9 cellular contexts compared by ENCODE assay signal in the genomic region with DNA sequence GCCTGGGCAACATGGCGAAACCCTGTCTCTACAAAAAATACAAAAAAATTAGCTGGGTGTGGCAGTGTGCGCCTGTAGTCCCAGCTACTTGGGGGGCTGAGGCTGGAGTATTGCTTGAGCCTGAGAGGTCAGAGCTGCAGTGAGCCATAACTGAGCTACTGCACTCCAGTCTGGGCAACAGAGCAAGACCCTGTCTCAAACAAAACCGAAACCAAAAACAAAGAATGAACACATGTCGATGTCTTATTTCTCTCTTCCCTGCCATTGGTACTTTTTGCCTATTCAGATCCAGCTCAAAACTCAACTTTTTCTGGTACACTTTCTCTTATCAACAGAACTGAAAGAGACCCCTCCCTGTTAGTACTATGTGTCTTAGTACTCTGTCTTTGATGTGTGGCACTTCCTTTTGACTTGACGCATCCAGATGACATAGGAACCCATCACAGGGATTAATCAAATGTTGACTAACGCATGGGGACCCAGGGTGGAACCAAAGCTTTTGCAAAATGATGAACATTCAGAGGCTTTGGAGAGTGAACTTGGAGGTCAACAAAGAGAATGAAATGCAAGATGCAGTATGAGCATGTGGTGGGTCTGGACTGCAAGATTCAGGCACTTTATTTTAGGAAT. TPM values are rescaled to one million over a fixed set of nuclear protein-coding genes. Genes with fewer than 3 reads are reported as not detected.
DNase-seq lines count a peak whose midpoint lies in the region; ATAC-seq and TF ChIP-seq lines count a peak whose summit lies in the region.
"Had no signal": no experiment of that assay in that cellular context is flagged by ENCODE, and none has a peak within 500 bp of the region (broad histone marks: within the 10 kb centered on the region; RNA-seq: fewer than 3 reads in every experiment).

No MANE protein-coding gene starts in this region.

- H3K9ac ChIP-seq in BLaER1 treated with 17β-estradiol and CSF1 and Interleukin-3, amounts not matched to agents 10 nM and 100 nM = peak overlapping the region; percentile 1 to 46 (median 28); a peak in 15 of 22 replicates
- H3K9ac ChIP-seq in Karpas-422 (ENCODE audit: low read length) = peak overlapping the region; percentile 12; the same call in 1 of the 2 replicates

- DNase-seq in Karpas-422 (peak; percentile 64), hepatic stellate cell (ENCODE audit: low spot score) (peak; percentile 11), Peyer's patch (no peak), nucleus accumbens (lab: John Stamatoyannopoulos, UW) (no peak), NAMALWA (ENCODE audit: low spot score) (no peak), C1 segment of cervical spinal cord (lab: John Stamatoyannopoulos, UW) (no peak)
- DNase-seq: KG1 had no signal

- peak overlapping the region; percentile 85 for H2AFZ ChIP-seq in Karpas-422 (ENCODE audit: low read length)

- H3K9me3 ChIP-seq in BLaER1 treated with 17β-estradiol and CSF1 and Interleukin-3, amounts not matched to agents 10 nM and 100 nM (replicated peaks in 1 of 11) = no peaks in the 10 kb centered on the region
- no peaks in the 10 kb centered on the region for H3K9me3 ChIP-seq in Karpas-422 (ENCODE audit: low read length)
- no peaks in the 10 kb centered on the region for H3K9me3 ChIP-seq in Peyer's patch

- peak overlapping the region; percentile 71 to 89 (median 82) for H3K4me2 ChIP-seq in BLaER1 treated with 17β-estradiol and CSF1 and Interleukin-3, amounts not matched to agents 10 nM and 100 nM
- peak overlapping the region; percentile 57 for H3K4me2 ChIP-seq in Karpas-422 (ENCODE audit: low read depth, low read length, poor library complexity, severe bottlenecking)

- no peaks in the 10 kb centered on the region for H3K9me2 ChIP-seq in Karpas-422 (replicated peaks; ENCODE audit: insufficient read depth, low read length)

- no peak for TF ChIP-seq CTCF in Peyer's patch (IDR thresholded peaks at IDR 0.05)

- H3K4me3 ChIP-seq in BLaER1 treated with 17β-estradiol and CSF1 and Interleukin-3, amounts not matched to agents 10 nM and 100 nM = peak overlapping the region in 8 of 10 experiments; percentile 9 to 52 (median 38); a peak in 15 of 20 replicates
- H3K4me3 ChIP-seq in Karpas-422 (ENCODE audit: low read length) (peak overlapping the region; percentile 49), Peyer's patch (no peak overlapping the region)

- H3K27me3 ChIP-seq in BLaER1 treated with 17β-estradiol and CSF1 and Interleukin-3, amounts not matched to agents 10 nM and 100 nM = peaks cover 0 to 9% (median 0%) of the 10 kb centered on the region in 11 experiments; a peak in 2 of 22 replicates
- H3K27me3 ChIP-seq in Karpas-422 (ENCODE audit: low read length) (no peaks in the 10 kb centered on the region), Peyer's patch (no peaks in the 10 kb centered on the region)

- peak; percentile 56 for ATAC-seq in GM18868 (IDR thresholded peaks at IDR 0.05; ENCODE audit: unreplicated experiment)

- peaks cover 0 to 24% (median 9%) of the 10 kb centered on the region in 11 experiments; a peak in 13 of 22 replicates for H3K36me3 ChIP-seq in BLaER1 treated with 17β-estradiol and CSF1 and Interleukin-3, amounts not matched to agents 10 nM and 100 nM
- H3K36me3 ChIP-seq in Karpas-422 (ENCODE audit: insufficient read depth, low read length) (no peaks in the 10 kb centered on the region), Peyer's patch (no peaks in the 10 kb centered on the region)

- no peak for TF ChIP-seq POLR2A in Peyer's patch (IDR thresholded peaks at IDR 0.05)

- H3K27ac ChIP-seq in BLaER1 treated with 17β-estradiol and CSF1 and Interleukin-3, amounts not matched to agents 10 nM and 100 nM = peak overlapping the region in 10 of 11 experiments; percentile 37 to 77 (median 61); a peak in 20 of 22 replicates
- H3K27ac ChIP-seq in Karpas-422 (ENCODE audit: low read length) = no peak overlapping the region
- H3K27ac ChIP-seq in Peyer's patch = peak overlapping the region in 2 of 4 donors; percentile 35 to 54

- H3K79me2 ChIP-seq in Karpas-422 (ENCODE audit: low read length) = no peaks in the 10 kb centered on the region

- peaks cover 0 to 94% (median 22%) of the 10 kb centered on the region in 11 experiments; a peak in 15 of 22 replicates for H4K20me1 ChIP-seq in BLaER1 treated with 17β-estradiol and CSF1 and Interleukin-3, amounts not matched to agents 10 nM and 100 nM
- H4K20me1 ChIP-seq in Karpas-422 (ENCODE audit: insufficient read depth, low read depth, low read length) = no peaks in the 10 kb centered on the region

- H3K4me1 ChIP-seq in BLaER1 treated with 17β-estradiol and CSF1 and Interleukin-3, amounts not matched to agents 10 nM and 100 nM = peaks cover 63 to 91% (median 86%) of the 10 kb centered on the region in 10 experiments
- H3K4me1 ChIP-seq in Karpas-422 (ENCODE audit: low read length) (peaks cover 8% of the 10 kb centered on the region), Peyer's patch (peaks cover 0 to 6% (median 0%) of the 10 kb centered on the region in 4 donors)

RNA-seq across cellular contexts. Expression of gene AKAP12, which starts 44.8 kb away (rescaled TPM):
- 0.04 TPM in 1 of 2 replicates, not detected in the other for total RNA-seq in Karpas-422 (2014; rRNA removed; shearing (Covaris generic); ENCODE audit: low replicate concordance)
- total RNA-seq in Peyer's patch = 10 to 100 TPM in 3 of 4 donors, 1 to 10 TPM in 1; 6.5 to 54.5 (median 23.8) TPM

Comparison
In these comparisons a context has a peak if more than half of its experiments do, and no peak if none do; other contexts are left out.
1. H3K4me3 ChIP-seq: peak in BLaER1 treated with 17β-estradiol and CSF1 and Interleukin-3, amounts not matched to agents 10 nM and 100 nM (8 of 10) and Karpas-422 (single experiment); none in Peyer's patch (0 of 4).
2. DNase-seq: peak in Karpas-422 (single experiment) and hepatic stellate cell (single experiment); none in Peyer's patch (0 of 3), nucleus accumbens (0 of 56), NAMALWA (single experiment) and C1 segment of cervical spinal cord (0 of 14).